In the genomic region with DNA sequence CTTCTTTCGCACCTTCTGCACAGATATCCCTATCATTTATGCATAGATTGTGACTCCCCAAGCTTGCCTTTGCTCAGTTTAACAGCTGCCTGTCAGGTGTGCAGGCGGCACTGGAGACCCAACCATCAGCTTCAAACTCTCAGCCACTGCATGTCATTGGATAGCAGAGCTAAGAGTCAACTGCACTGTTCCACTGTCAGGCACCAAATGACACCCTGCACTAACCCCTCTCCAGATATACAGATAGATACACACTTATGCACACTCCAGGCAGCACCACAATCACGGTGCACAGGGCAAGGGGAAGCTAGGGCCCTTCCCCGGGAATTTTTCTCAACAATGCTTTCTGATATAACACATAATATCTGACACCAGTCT, we compare ENCODE assay signal across 12 cellular contexts.
DNase-seq lines count a peak whose midpoint lies in the region; ATAC-seq, FAIRE-seq and TF ChIP-seq lines count a peak whose summit lies in the region.
"Had no signal": no experiment of that assay in that cellular context is flagged by ENCODE, and none has a peak within 500 bp of the region (broad histone marks: within the 10 kb centered on the region; RNA-seq: fewer than 3 reads in every experiment).

No MANE protein-coding gene starts in this region.

- no peaks in the 10 kb centered on the region for H3K4me1 ChIP-seq in Panc1 (ENCODE audit: control insufficient read depth, insufficient read depth, low read length)

- no peak overlapping the region for H3K27ac Mint-ChIP-seq in glutamatergic neuron (ENCODE audit: unreplicated experiment)
- H3K27ac Mint-ChIP-seq in activated T-cell treated with anti-CD3 and anti-CD28 coated beads, Interleukin-2, amount 50 U/mL, for 24 hours: no peak overlapping the region
- H3K27ac Mint-ChIP-seq: activated naive CD8-positive, alpha-beta T cell treated with anti-CD3 and anti-CD28 coated beads, Interleukin-2, amount 10 ng/mL, durations not matched to agents 7 days and 5 days; stimulated activated memory B cell treated with anti-CD40 and anti-IgM and Interleukin-4, amounts not matched to agents 10 μg/mL and 1 μg/mL and 100 μg/mL, for 72 hours had no signal

- no peaks in the 10 kb centered on the region for H3K9me3 ChIP-seq in Panc1 (ENCODE audit: control insufficient read depth, insufficient read depth, low read depth, low read length)

- no peak for TF ChIP-seq CTCF in Panc1 (IDR thresholded peaks at IDR 0.05)
- TF ChIP-seq CTCF in glutamatergic neuron (IDR thresholded peaks at IDR 0.05; ENCODE audit: partially characterized antibody, unreplicated experiment): no peak

- peaks cover 2% of the 10 kb centered on the region for H3K27me3 Mint-ChIP-seq in glutamatergic neuron (ENCODE audit: unreplicated experiment)
- H3K27me3 Mint-ChIP-seq in activated T-cell treated with anti-CD3 and anti-CD28 coated beads, Interleukin-2, amount 50 U/mL, for 24 hours: peaks cover 38% of the 10 kb centered on the region

- peak overlapping the region; percentile 87 for H3K27ac ChIP-seq in Panc1 (ENCODE audit: low read length)

- H3K4me3 Mint-ChIP-seq in glutamatergic neuron (ENCODE audit: unreplicated experiment): peak overlapping the region; percentile 88
- no peak overlapping the region for H3K4me3 Mint-ChIP-seq in activated T-cell treated with anti-CD3 and anti-CD28 coated beads, Interleukin-2, amount 50 U/mL, for 24 hours
- H3K4me3 Mint-ChIP-seq: stimulated activated memory B cell treated with anti-CD40 and anti-IgM and Interleukin-4, amounts not matched to agents 10 μg/mL and 1 μg/mL and 100 μg/mL, for 72 hours had no signal

- no peaks in the 10 kb centered on the region for H3K36me3 ChIP-seq in Panc1 (ENCODE audit: control insufficient read depth, insufficient read depth, low read length)

- H3K27me3 ChIP-seq in Panc1 (ENCODE audit: control insufficient read depth, insufficient read depth, low read length): no peaks in the 10 kb centered on the region

- no peak for DNase-seq in H54 (ENCODE audit: insufficient read length, low spot score)
- no peak for DNase-seq in Panc1 (ENCODE audit: low read depth, low spot score)
- DNase-seq in glutamatergic neuron: no peak
- no peak for DNase-seq in skeletal muscle cell (ENCODE audit: low read depth)
- DNase-seq in activated T-cell treated with anti-CD3 and anti-CD28 coated beads, Interleukin-2, amount 50 U/mL, for 24 hours: no peak
- DNase-seq in NK-92 (lab: John Stamatoyannopoulos, UW; ENCODE audit: unreplicated experiment): no peak
- no peak for DNase-seq in AG08395 (ENCODE audit: low spot score)
- DNase-seq in DMS114 treated with DMSO at 0.1 percent for 48 hours (lab: John Stamatoyannopoulos, UW; ENCODE audit: unreplicated experiment): no peak
- DNase-seq: activated naive CD8-positive, alpha-beta T cell treated with anti-CD3 and anti-CD28 coated beads, Interleukin-2, amount 10 ng/mL, durations not matched to agents 7 days and 5 days; NCI-H2081; posterior cingulate gyrus had no signal

- H3K9me3 Mint-ChIP-seq in glutamatergic neuron (ENCODE audit: unreplicated experiment): peaks cover 2% of the 10 kb centered on the region
- no peaks in the 10 kb centered on the region for H3K9me3 Mint-ChIP-seq in activated T-cell treated with anti-CD3 and anti-CD28 coated beads, Interleukin-2, amount 50 U/mL, for 24 hours
- H3K9me3 Mint-ChIP-seq: activated naive CD8-positive, alpha-beta T cell treated with anti-CD3 and anti-CD28 coated beads, Interleukin-2, amount 10 ng/mL, durations not matched to agents 7 days and 5 days; stimulated activated memory B cell treated with anti-CD40 and anti-IgM and Interleukin-4, amounts not matched to agents 10 μg/mL and 1 μg/mL and 100 μg/mL, for 72 hours had no signal

- CTCF ChIA-PET in Panc1 (lab: Charles Lee): interaction anchor here (0.5 kb wide), 1 partner anchor 136 kb away, joined by 4 read pairs; no protein-coding TSS in a partner anchor

- no TSS peak for BruUV-seq in Panc1 (replicated peaks; lab: Mats Ljungman, UMichigan)

- intact Hi-C loops in Panc1 (cut with micrococcal nuclease; ENCODE audit: unreplicated experiment): loop anchor here (5.0 kb wide), 1 partner anchor 536 kb away; no protein-coding TSS in a partner anchor

- no peak for TF ChIP-seq POLR2A in H54 (IDR thresholded peaks at IDR 0.05; ENCODE audit: low read depth, low read length)

- ATAC-seq in Panc1: peak; percentile 70
- ATAC-seq: stimulated activated memory B cell treated with anti-CD40 and anti-IgM and Interleukin-4, amounts not matched to agents 10 μg/mL and 1 μg/mL and 100 μg/mL, for 72 hours had no signal

- H3K4me3 ChIP-seq in Panc1 (ENCODE audit: low read depth in 2 of 2, low read length in 2 of 2) (peak overlapping the region; percentile 45 to 62), skeletal muscle cell (ENCODE audit: low read depth, low read length) (peak overlapping the region; percentile 59)

- POLR2A ChIA-PET in Panc1 (lab: Charles Lee): no interaction called here

- H3K4me1 Mint-ChIP-seq in glutamatergic neuron (ENCODE audit: low read depth, unreplicated experiment): peaks cover 65% of the 10 kb centered on the region
- peaks cover 3% of the 10 kb centered on the region for H3K4me1 Mint-ChIP-seq in activated T-cell treated with anti-CD3 and anti-CD28 coated beads, Interleukin-2, amount 50 U/mL, for 24 hours (ENCODE audit: low read depth)
- H3K4me1 Mint-ChIP-seq: stimulated activated memory B cell treated with anti-CD40 and anti-IgM and Interleukin-4, amounts not matched to agents 10 μg/mL and 1 μg/mL and 100 μg/mL, for 72 hours had no signal

- FAIRE-seq in H54 (lab: Jason Lieb, UNC): peak; percentile 76

- in situ Hi-C loops in Panc1 (cut with HindIII; ENCODE audit: low pct_unique_long_range_greater_than_20kb, low sequenced_read_pairs): no loop called here

- H3K36me3 Mint-ChIP-seq in glutamatergic neuron (ENCODE audit: unreplicated experiment): no peaks in the 10 kb centered on the region
- H3K36me3 Mint-ChIP-seq in activated T-cell treated with anti-CD3 and anti-CD28 coated beads, Interleukin-2, amount 50 U/mL, for 24 hours (ENCODE audit: low read depth): no peaks in the 10 kb centered on the region
- H3K36me3 Mint-ChIP-seq: activated naive CD8-positive, alpha-beta T cell treated with anti-CD3 and anti-CD28 coated beads, Interleukin-2, amount 10 ng/mL, durations not matched to agents 7 days and 5 days; stimulated activated memory B cell treated with anti-CD40 and anti-IgM and Interleukin-4, amounts not matched to agents 10 μg/mL and 1 μg/mL and 100 μg/mL, for 72 hours had no signal
